ENCODE assay signal across 1 cellular context in genomic region chr3:86794336-86795065, GRCh38.
TF ChIP-seq lines count a peak whose summit lies in the region.

No MANE protein-coding gene starts in this region.

TF ChIP-seq in GM23338, 12 proteins besides CTCF, POLR2A, EP300 and RAD21 (continued from another document):
- TF ChIP-seq ETS1 (IDR thresholded peaks at IDR 0.05) = no peak
- TF ChIP-seq ZNF114 (CRISPR knock-in tag; IDR thresholded peaks at IDR 0.05) = no peak
- TF ChIP-seq EZH2phosphoT487 (IDR thresholded peaks at IDR 0.05; ENCODE audit: unreplicated experiment) = no peak
- TF ChIP-seq ZNF331 (CRISPR knock-in tag; IDR thresholded peaks at IDR 0.05; ENCODE audit: low read depth) = no peak
- no peak for TF ChIP-seq JUNB (IDR thresholded peaks at IDR 0.05; ENCODE audit: unreplicated experiment)
- no peak for TF ChIP-seq EZH2 (IDR thresholded peaks at IDR 0.05; ENCODE audit: low read depth, unreplicated experiment)
- no peak for TF ChIP-seq ZNF462 (CRISPR knock-in tag; IDR thresholded peaks at IDR 0.05)
- no peak for TF ChIP-seq POLR2AphosphoS5 (IDR thresholded peaks at IDR 0.05; ENCODE audit: low read depth)
